ENCODE assay signal across 17 cellular contexts in genomic region chr2:26144031-26144430, GRCh38. TPM values are rescaled to one million over a fixed set of nuclear protein-coding genes. Genes with fewer than 3 reads are reported as not detected.
DNase-seq lines count a peak whose midpoint lies in the region; ATAC-seq, FAIRE-seq and TF ChIP-seq lines count a peak whose summit lies in the region.
"Had no signal": no experiment of that assay in that cellular context is flagged by ENCODE, and none has a peak within 500 bp of the region (broad histone marks: within the 10 kb centered on the region; RNA-seq: fewer than 3 reads in every experiment).

No MANE protein-coding gene starts in this region.

- H3K4me3 Mint-ChIP-seq in HFFc6, result no peak overlapping the region

- no peak for ATAC-seq in GM18870 (IDR thresholded peaks at IDR 0.05; ENCODE audit: unreplicated experiment)

- TF ChIP-seq CTCF in endothelial cell of umbilical vein (IDR thresholded peaks at IDR 0.05; ENCODE audit: extremely low read depth in 1 of 2, insufficient read depth in 1 of 2, low read depth in 1 of 2, low read length in 2 of 2) (no peak), HFFc6 (IDR thresholded peaks at IDR 0.05) (no peak)

- peaks cover 11% of the 10 kb centered on the region for H3K4me1 ChIP-seq in endothelial cell of umbilical vein (ENCODE audit: control insufficient read depth, extremely low read depth, insufficient read depth, low read length)
- H3K4me1 ChIP-seq: uterus had no signal

- no peak overlapping the region for H2AFZ ChIP-seq in endothelial cell of umbilical vein (ENCODE audit: low read depth, low read length)

- no peaks in the 10 kb centered on the region for H3K9me1 ChIP-seq in endothelial cell of umbilical vein (replicated peaks; ENCODE audit: control insufficient read depth, extremely low read depth, insufficient read depth, low read length)

- no peaks in the 10 kb centered on the region for H3K79me2 ChIP-seq in endothelial cell of umbilical vein (ENCODE audit: control insufficient read depth, insufficient read depth, low read length)

- no peaks in the 10 kb centered on the region for H3K9me3 ChIP-seq in endothelial cell of umbilical vein (replicated peaks; ENCODE audit: control insufficient read depth, insufficient read depth, low read length)
- H3K9me3 ChIP-seq: uterus had no signal

- POLR2A ChIA-PET in endothelial cell of umbilical vein (lab: Charles Lee), result no interaction called here

- H4K20me1 ChIP-seq in endothelial cell of umbilical vein (replicated peaks; ENCODE audit: control insufficient read depth, extremely low read depth, insufficient read depth, low read length), result no peaks in the 10 kb centered on the region

- DNase-seq in A172 (ENCODE audit: low spot score) (peak; percentile 55), GF-D8 (lab: John Stamatoyannopoulos, UW) (peak; percentile 65), NCI-H526 (lab: John Stamatoyannopoulos, UW) (peak; percentile 45 to 68), endothelial cell of umbilical vein (ENCODE audit: low read depth, low spot score) (no peak), NCI-H446 treated with DMSO at 0.1 percent for 48 hours (lab: John Stamatoyannopoulos, UW) (no peak), HFFc6 (no peak)
- no peak for DNase-seq in central memory CD4-positive, alpha-beta T cell
- DNase-seq: activated CD4-positive, alpha-beta T cell treated with anti-CD3 and anti-CD28 coated beads, Interleukin-2, amount 50 U/mL, for 1 hour; cerebellar nuclear complex; NCI-H345; occipital lobe; stimulated activated naive CD4-positive, alpha-beta T cell treated with Interleukin-2 at 50 U/mL for 16 hours; uterus had no signal

- H3K36me3 Mint-ChIP-seq in HFFc6 (ENCODE audit: low read depth), result no peaks in the 10 kb centered on the region

- no peaks in the 10 kb centered on the region for H3K27me3 Mint-ChIP-seq in HFFc6 (ENCODE audit: insufficient read depth)

- no TSS peak for BruUV-seq in endothelial cell of umbilical vein (replicated peaks; lab: Mats Ljungman, UMichigan)

- no peak overlapping the region for H3K4me3 ChIP-seq in endothelial cell of umbilical vein (replicated peaks in 1 of 3; ENCODE audit: insufficient read depth in 1 of 3, low read depth in 1 of 3, low read length in 3 of 3)
- H3K4me3 ChIP-seq: smooth muscle cell, uterus had no signal

- peaks cover 6% of the 10 kb centered on the region; the same call in 1 of the 2 replicates for H3K4me1 Mint-ChIP-seq in HFFc6 (ENCODE audit: low read depth)

- H3K9ac ChIP-seq in endothelial cell of umbilical vein (replicated peaks; ENCODE audit: extremely low read depth, insufficient read depth, low read length), result no peak overlapping the region

- intact Hi-C loops in endothelial cell of umbilical vein (cut with micrococcal nuclease), result no loop called here

- no peaks in the 10 kb centered on the region for H3K9me3 Mint-ChIP-seq in HFFc6

- CTCF ChIA-PET in endothelial cell of umbilical vein (lab: Charles Lee), result interaction anchor here (1.6 to 2.9 kb wide), 7 partner anchors 10 to 193 kb away, joined by 4 to 35 read pairs (median 10); no protein-coding TSS in a partner anchor

- peak; percentile 49 for FAIRE-seq in endothelial cell of umbilical vein (lab: Jason Lieb, UNC)
- FAIRE-seq: endometrium, islet of Langerhans had no signal

- H3K27ac Mint-ChIP-seq in HFFc6, result no peak overlapping the region

- H3K27me3 ChIP-seq in endothelial cell of umbilical vein (ENCODE audit: control insufficient read depth in 2 of 2, insufficient read depth in 2 of 2, low read length in 2 of 2), result no peaks in the 10 kb centered on the region
- H3K27me3 ChIP-seq: uterus had no signal

- no peak overlapping the region for H3K27ac ChIP-seq in endothelial cell of umbilical vein (ENCODE audit: insufficient read depth, low read depth, low read length)
- H3K27ac ChIP-seq: uterus had no signal

- no peak for TF ChIP-seq POLR2A in endothelial cell of umbilical vein (IDR thresholded peaks at IDR 0.05; ENCODE audit: low read depth, low read length)

- no peak overlapping the region for H3K4me2 ChIP-seq in endothelial cell of umbilical vein (ENCODE audit: insufficient read depth, low read length)
- H3K4me2 ChIP-seq: smooth muscle cell had no signal

- dilution Hi-C loops in endothelial cell of umbilical vein (cut with MboI; ENCODE audit: extremely low pct_ligation_motif_present, low sequenced_read_pairs), result no loop called here

- H3K36me3 ChIP-seq in endothelial cell of umbilical vein (ENCODE audit: control insufficient read depth in 2 of 2, extremely low read depth in 1 of 2, insufficient read depth in 2 of 2, low read length in 2 of 2), result no peaks in the 10 kb centered on the region
- H3K36me3 ChIP-seq: uterus had no signal

TF ChIP-seq in endothelial cell of umbilical vein, 7 proteins besides CTCF, POLR2A, EP300 and RAD21:
- no peak for TF ChIP-seq MAX (IDR thresholded peaks at IDR 0.05; ENCODE audit: insufficient read depth, insufficient read length)
- no peak for TF ChIP-seq EZH2 (IDR thresholded peaks at IDR 0.05; ENCODE audit: borderline replicate concordance, low read depth, low read length, severe bottlenecking)
- no peak for TF ChIP-seq POLR2AphosphoS5 (IDR thresholded peaks at IDR 0.05; ENCODE audit: insufficient read depth, low read depth, low read length)
- TF ChIP-seq JUN (IDR thresholded peaks at IDR 0.05; ENCODE audit: borderline replicate concordance, insufficient read depth, insufficient read length, low read depth), result no peak
- TF ChIP-seq MYC (IDR thresholded peaks at IDR 0.05; ENCODE audit: low read depth, low read length), result no peak
- TF ChIP-seq FOS (IDR thresholded peaks at IDR 0.05; ENCODE audit: borderline replicate concordance, insufficient read depth, low read length), result no peak
- TF ChIP-seq GATA2 (IDR thresholded peaks at IDR 0.05; ENCODE audit: insufficient read depth, insufficient read length, low read depth, low read length), result no peak
TF ChIP-seq in endothelial cell of umbilical vein: peak in this region for 0.

RNA-seq across cellular contexts. Expression of gene GAREM2, which starts 28.9 kb away (rescaled TPM):
- 3.8 and 5.3 TPM in 2 replicates for total RNA-seq in A172 (2014; rRNA removed; shearing (Covaris generic))
- 3.1 and 4.5 TPM in 2 replicates for total RNA-seq in endothelial cell of umbilical vein
- 3.7 TPM in 2 replicates for polyA plus RNA-seq in endothelial cell of umbilical vein
- polyA plus RNA-seq in endothelial cell of umbilical vein (2011; cell fraction: cytosol; rRNA removed), result 2.4 and 2.8 TPM in 2 replicates
- polyA plus RNA-seq in endothelial cell of umbilical vein (2011; cell fraction: nucleus; rRNA removed), result 3.0 and 3.1 TPM in 2 replicates
- polyA plus RNA-seq in endothelial cell of umbilical vein (2012), result 4.1 and 4.4 TPM in 2 replicates
- polyA minus RNA-seq in endothelial cell of umbilical vein, result 2.5 and 3.2 TPM in 2 replicates
- polyA minus RNA-seq in endothelial cell of umbilical vein (2011; cell fraction: cytosol; rRNA and poly(A)+ RNA removed), result not detected
- 1.4 and 2.0 TPM in 2 replicates for polyA minus RNA-seq in endothelial cell of umbilical vein (2011; cell fraction: nucleus; rRNA and poly(A)+ RNA removed)
- total RNA-seq in HFFc6 (2021; fragmentation: NEBNext Ultra II Directional; extraction: Animal tissue kit (Norgen Biotek cat#: 25700)), result not detected

Comparison
In these comparisons a context has a peak if more than half of its experiments do, and no peak if none do; other contexts are left out.
1. DNase-seq: peak in A172 (single experiment), GF-D8 (single experiment) and NCI-H526 (2 of 2); none in endothelial cell of umbilical vein (single experiment), central memory CD4-positive, alpha-beta T cell (single experiment), NCI-H446 treated with DMSO at 0.1 percent for 48 hours (single experiment) and HFFc6 (single experiment).